19 cellular contexts compared by ENCODE assay signal in genomic region chr11:64287676-64288352, GRCh38. TPM values are rescaled to one million over a fixed set of nuclear protein-coding genes. Genes with fewer than 3 reads are reported as not detected.
A peak's percentile ranks its signal among the peaks of the same experiment; 100 is the strongest.
DNase-seq lines count a peak whose midpoint lies in the region; ATAC-seq and TF ChIP-seq lines count a peak whose summit lies in the region.
"Had no signal": no experiment of that assay in that cellular context is flagged by ENCODE, and none has a peak within 500 bp of the region (broad histone marks: within the 10 kb centered on the region; RNA-seq: fewer than 3 reads in every experiment).

No MANE protein-coding gene starts in this region.

- peaks cover 2% of the 10 kb centered on the region for H3K36me3 Mint-ChIP-seq in activated naive CD4-positive, alpha-beta T cell treated with anti-CD3 and anti-CD28 coated beads, Interleukin-2, amount 50 U/mL, for 24 hours
- H3K36me3 Mint-ChIP-seq in mesothelial cell of epicardium = peaks cover 8% of the 10 kb centered on the region
- peaks cover 4 to 17% of the 10 kb centered on the region in 2 donors for H3K36me3 Mint-ChIP-seq in stimulated activated naive B cell treated with anti-CD40 and anti-IgM and Interleukin-4, amounts not matched to agents 10 μg/mL and 1 μg/mL and 100 μg/mL, for 72 hours

- no peak for DNase-seq in activated naive CD4-positive, alpha-beta T cell (lab: John Stamatoyannopoulos, UW)
- DNase-seq in mesothelial cell of epicardium (ENCODE audit: low spot score in 2 of 2, unreplicated experiment in 2 of 2) (no peak), 8988T (no peak)
- no peak for DNase-seq in stimulated activated naive B cell treated with anti-CD40 and anti-IgM and Interleukin-4, amounts not matched to agents 10 μg/mL and 1 μg/mL and 100 μg/mL, for 72 hours
- DNase-seq: DMS79 treated with DMSO at 0.1 percent for 48 hours, GDM1, GM23248, HFFc6, NCI-H1417, NCI-H2029, NCI-H510A treated with DMSO at 0.1 percent for 48 hours, SHP77 treated with DMSO at 0.1 percent for 48 hours had no signal

- peaks cover 7% of the 10 kb centered on the region for H3K27me3 Mint-ChIP-seq in activated naive CD4-positive, alpha-beta T cell treated with anti-CD3 and anti-CD28 coated beads, Interleukin-2, amount 50 U/mL, for 24 hours
- peaks cover 30% of the 10 kb centered on the region for H3K27me3 Mint-ChIP-seq in mesothelial cell of epicardium (ENCODE audit: low read depth)
- peaks cover 13 to 14% of the 10 kb centered on the region in 2 donors for H3K27me3 Mint-ChIP-seq in stimulated activated naive B cell treated with anti-CD40 and anti-IgM and Interleukin-4, amounts not matched to agents 10 μg/mL and 1 μg/mL and 100 μg/mL, for 72 hours

- ATAC-seq in stimulated activated naive B cell treated with anti-CD40 and anti-IgM and Interleukin-4, amounts not matched to agents 10 μg/mL and 1 μg/mL and 100 μg/mL, for 72 hours (replicated peaks) = no peak
- ATAC-seq in GM19023 (IDR thresholded peaks at IDR 0.05; ENCODE audit: unreplicated experiment) (no peak), HG03469 (IDR thresholded peaks at IDR 0.05; ENCODE audit: unreplicated experiment) (no peak)
- ATAC-seq: A549, Panc1 had no signal

- H3K4me1 Mint-ChIP-seq in activated naive CD4-positive, alpha-beta T cell treated with anti-CD3 and anti-CD28 coated beads, Interleukin-2, amount 50 U/mL, for 24 hours = peaks cover 23% of the 10 kb centered on the region
- peaks cover 19% of the 10 kb centered on the region for H3K4me1 Mint-ChIP-seq in mesothelial cell of epicardium
- peaks cover 27 to 47% of the 10 kb centered on the region in 2 donors for H3K4me1 Mint-ChIP-seq in stimulated activated naive B cell treated with anti-CD40 and anti-IgM and Interleukin-4, amounts not matched to agents 10 μg/mL and 1 μg/mL and 100 μg/mL, for 72 hours

- peak overlapping the region; percentile 39 for H3K4me3 Mint-ChIP-seq in activated naive CD4-positive, alpha-beta T cell treated with anti-CD3 and anti-CD28 coated beads, Interleukin-2, amount 50 U/mL, for 24 hours
- H3K4me3 Mint-ChIP-seq in mesothelial cell of epicardium = peak overlapping the region; percentile 45
- H3K4me3 Mint-ChIP-seq in stimulated activated naive B cell treated with anti-CD40 and anti-IgM and Interleukin-4, amounts not matched to agents 10 μg/mL and 1 μg/mL and 100 μg/mL, for 72 hours = peak overlapping the region in 1 of 2 donors; percentile 52
- H3K4me3 Mint-ChIP-seq: HFFc6 had no signal

- no peak overlapping the region for H3K27ac Mint-ChIP-seq in activated naive CD4-positive, alpha-beta T cell treated with anti-CD3 and anti-CD28 coated beads, Interleukin-2, amount 50 U/mL, for 24 hours
- H3K27ac Mint-ChIP-seq in mesothelial cell of epicardium = no peak overlapping the region
- H3K27ac Mint-ChIP-seq in stimulated activated naive B cell treated with anti-CD40 and anti-IgM and Interleukin-4, amounts not matched to agents 10 μg/mL and 1 μg/mL and 100 μg/mL, for 72 hours = peak overlapping the region; percentile 56
- H3K27ac Mint-ChIP-seq: HFFc6 had no signal

- TF ChIP-seq CTCF in VCaP (conservative IDR thresholded peaks at IDR 0.05) (no peak), mesothelial cell of epicardium (IDR thresholded peaks at IDR 0.05; ENCODE audit: unreplicated experiment) (no peak)

- peak overlapping the region; percentile 98; the same call in 1 of the 2 replicates for H3K27ac ChIP-seq in VCaP
- H3K27ac ChIP-seq: A549, GM23248 had no signal

- H3K9me3 Mint-ChIP-seq in activated naive CD4-positive, alpha-beta T cell treated with anti-CD3 and anti-CD28 coated beads, Interleukin-2, amount 50 U/mL, for 24 hours = no peaks in the 10 kb centered on the region
- no peaks in the 10 kb centered on the region for H3K9me3 Mint-ChIP-seq in mesothelial cell of epicardium
- no peaks in the 10 kb centered on the region for H3K9me3 Mint-ChIP-seq in stimulated activated naive B cell treated with anti-CD40 and anti-IgM and Interleukin-4, amounts not matched to agents 10 μg/mL and 1 μg/mL and 100 μg/mL, for 72 hours
- H3K9me3 Mint-ChIP-seq: HFFc6 had no signal

RNA-seq across cellular contexts. Expression of gene GPR137, which starts 2.2 kb away (rescaled TPM):
- 43.8 to 45.1 TPM (median 44.6 TPM) in 3 replicates for total RNA-seq in mesothelial cell of epicardium

RNA-seq across cellular contexts. Expression of gene KCNK4, which starts 3.3 kb away (rescaled TPM):
- total RNA-seq in mesothelial cell of epicardium = 0.22 to 0.58 TPM (median 0.27 TPM) in 3 replicates
- total RNA-seq: GM23248, LHCN-M2 had no signal

RNA-seq across cellular contexts. Expression of gene BAD, which starts 3.3 kb away (rescaled TPM):
- total RNA-seq in mesothelial cell of epicardium = 50.2 to 53.1 TPM (median 52.2 TPM) in 3 replicates

RNA-seq across cellular contexts. Expression of gene CATSPERZ, which starts 12.3 kb away (rescaled TPM):
- total RNA-seq in mesothelial cell of epicardium = 0.47 TPM in 1 of 3 replicates, not detected in the others
- total RNA-seq: GM23248 had no signal

RNA-seq across cellular contexts. Expression of gene ESRRA, which starts 17.5 kb away (rescaled TPM):
- 23.2 to 26.6 TPM (median 26.4 TPM) in 3 replicates for total RNA-seq in mesothelial cell of epicardium
